In genomic region chr17:38572665-38573365, GRCh38 we compare ENCODE assay signal across 9 cellular contexts. TPM values are rescaled to one million over a fixed set of nuclear protein-coding genes. Genes with fewer than 3 reads are reported as not detected.
A peak's percentile ranks its signal among the peaks of the same experiment; 100 is the strongest.
DNase-seq lines count a peak whose midpoint lies in the region; ATAC-seq and TF ChIP-seq lines count a peak whose summit lies in the region.
"Had no signal": no experiment of that assay in that cellular context is flagged by ENCODE, and none has a peak within 500 bp of the region (broad histone marks: within the 10 kb centered on the region; RNA-seq: fewer than 3 reads in every experiment).

No MANE protein-coding gene starts in this region.

- H3K4me1 ChIP-seq in heart right ventricle = peaks cover 0 to 16% (median 5%) of the 10 kb centered on the region in 9 donors

- H3K4me1 Mint-ChIP-seq in activated naive CD4-positive, alpha-beta T cell treated with anti-CD3 and anti-CD28 coated beads for 36 hours (ENCODE audit: low read depth) = peaks cover 7% of the 10 kb centered on the region
- peaks cover 6% of the 10 kb centered on the region for H3K4me1 Mint-ChIP-seq in activated naive CD4-positive, alpha-beta T cell treated with anti-CD3 and anti-CD28 coated beads, Interleukin-2, amount 10 ng/mL, durations not matched to agents 7 days and 5 days

- H3K27ac ChIP-seq in heart right ventricle = no peak overlapping the region

- peak in 2 of 8 donors; percentile 16 to 29 for ATAC-seq in heart right ventricle

- peak; percentile 22 for DNase-seq in activated naive CD4-positive, alpha-beta T cell treated with anti-CD3 and anti-CD28 coated beads for 36 hours
- no peak for DNase-seq in activated naive CD4-positive, alpha-beta T cell treated with anti-CD3 and anti-CD28 coated beads, Interleukin-2, amount 10 ng/mL, durations not matched to agents 7 days and 5 days
- DNase-seq in NCI-H748 treated with DMSO at 0.1 percent for 48 hours (lab: John Stamatoyannopoulos, UW) (peak; percentile 38), heart right ventricle (no peak), putamen (ENCODE audit: low spot score) (peak; percentile 73), glomerular visceral epithelial cell (ENCODE audit: extremely low spot score) (no peak), CD1c-positive myeloid dendritic cell (ENCODE audit: extremely low spot score) (no peak)
- no peak for DNase-seq in stimulated activated CD4-positive, alpha-beta T cell treated with anti-CD3 and anti-CD28 coated beads, Interleukin-1b, Interleukin-23, amount 100 ng/mL, for 48 hours

- 2 to 3% methylated on average over 41 to 61 of the region's 61 CpGs for WGBS in heart right ventricle, 2 donors

- peaks cover 81% of the 10 kb centered on the region for H3K27me3 Mint-ChIP-seq in activated naive CD4-positive, alpha-beta T cell treated with anti-CD3 and anti-CD28 coated beads for 36 hours (ENCODE audit: low read depth)
- peaks cover 99% of the 10 kb centered on the region for H3K27me3 Mint-ChIP-seq in activated naive CD4-positive, alpha-beta T cell treated with anti-CD3 and anti-CD28 coated beads, Interleukin-2, amount 10 ng/mL, durations not matched to agents 7 days and 5 days

- H3K27ac Mint-ChIP-seq in activated naive CD4-positive, alpha-beta T cell treated with anti-CD3 and anti-CD28 coated beads for 36 hours = no peak overlapping the region
- no peak overlapping the region for H3K27ac Mint-ChIP-seq in activated naive CD4-positive, alpha-beta T cell treated with anti-CD3 and anti-CD28 coated beads, Interleukin-2, amount 10 ng/mL, durations not matched to agents 7 days and 5 days
- H3K27ac Mint-ChIP-seq: T-helper 1 cell treated with Interleukin-12 subunit alpha and Interleukin-12 subunit beta and Interleukin-4 antibody, amounts not matched to agents 30 μg/mL and 1 μg/mL, for 36 hours had no signal

- H3K36me3 Mint-ChIP-seq in activated naive CD4-positive, alpha-beta T cell treated with anti-CD3 and anti-CD28 coated beads for 36 hours (ENCODE audit: low read depth) = no peaks in the 10 kb centered on the region
- H3K36me3 Mint-ChIP-seq in activated naive CD4-positive, alpha-beta T cell treated with anti-CD3 and anti-CD28 coated beads, Interleukin-2, amount 10 ng/mL, durations not matched to agents 7 days and 5 days = no peaks in the 10 kb centered on the region

- intact Hi-C loops in activated naive CD4-positive, alpha-beta T cell treated with anti-CD3 and anti-CD28 coated beads for 36 hours (cut with micrococcal nuclease) = no loop called here
- intact Hi-C loops in heart right ventricle (cut with DNase I) = no loop called here

- no peak for TF ChIP-seq CTCF in heart right ventricle (IDR thresholded peaks at IDR 0.05)

- no peaks in the 10 kb centered on the region for H3K36me3 ChIP-seq in heart right ventricle

- H3K4me3 ChIP-seq in heart right ventricle = peak overlapping the region in 8 of 10 donors; percentile 13 to 34 (median 24)

- no peaks in the 10 kb centered on the region for H3K9me3 ChIP-seq in heart right ventricle

- H3K9me3 Mint-ChIP-seq in activated naive CD4-positive, alpha-beta T cell treated with anti-CD3 and anti-CD28 coated beads for 36 hours = no peaks in the 10 kb centered on the region
- no peaks in the 10 kb centered on the region for H3K9me3 Mint-ChIP-seq in activated naive CD4-positive, alpha-beta T cell treated with anti-CD3 and anti-CD28 coated beads, Interleukin-2, amount 10 ng/mL, durations not matched to agents 7 days and 5 days
- H3K9me3 Mint-ChIP-seq: T-helper 1 cell treated with Interleukin-12 subunit alpha and Interleukin-12 subunit beta and Interleukin-4 antibody, amounts not matched to agents 30 μg/mL and 1 μg/mL, for 36 hours had no signal

- CTCF ChIA-PET in activated naive CD4-positive, alpha-beta T cell treated with anti-CD3 and anti-CD28 coated beads for 36 hours (lab: Charles Lee) = no interaction called here
- CTCF ChIA-PET in activated naive CD4-positive, alpha-beta T cell treated with anti-CD3 and anti-CD28 coated beads, Interleukin-2, amount 10 ng/mL, durations not matched to agents 7 days and 5 days (lab: Charles Lee) = no interaction called here

- H3K4me3 Mint-ChIP-seq in activated naive CD4-positive, alpha-beta T cell treated with anti-CD3 and anti-CD28 coated beads for 36 hours = no peak overlapping the region
- H3K4me3 Mint-ChIP-seq in activated naive CD4-positive, alpha-beta T cell treated with anti-CD3 and anti-CD28 coated beads, Interleukin-2, amount 10 ng/mL, durations not matched to agents 7 days and 5 days = no peak overlapping the region
- H3K4me3 Mint-ChIP-seq: T-helper 1 cell treated with Interleukin-12 subunit alpha and Interleukin-12 subunit beta and Interleukin-4 antibody, amounts not matched to agents 30 μg/mL and 1 μg/mL, for 36 hours had no signal

- H3K27me3 ChIP-seq in heart right ventricle = peaks cover 33 to 99% (median 96%) of the 10 kb centered on the region in 7 donors

RNA-seq across cellular contexts. Expression of gene SRCIN1, which starts 32.9 kb away (rescaled TPM):
- under 1 TPM; 0.67 to 0.94 TPM for total RNA-seq in activated naive CD4-positive, alpha-beta T cell treated with anti-CD3 and anti-CD28 coated beads for 36 hours
- total RNA-seq in heart right ventricle = 1 to 10 TPM in 8 of 10 donors, under 1 TPM in 2; 0.27 to 3.2 (median 1.3) TPM
- polyA plus RNA-seq in heart right ventricle = 1 to 10 TPM in 1 of 2 donors, under 1 TPM in 1; 0.29 to 1.2 TPM

Comparison
In these comparisons a context has a peak if more than half of its experiments do, and no peak if none do; other contexts are left out.
1. DNase-seq: peak in activated naive CD4-positive, alpha-beta T cell treated with anti-CD3 and anti-CD28 coated beads for 36 hours (single experiment), NCI-H748 treated with DMSO at 0.1 percent for 48 hours (single experiment) and putamen (single experiment); none in activated naive CD4-positive, alpha-beta T cell treated with anti-CD3 and anti-CD28 coated beads, Interleukin-2, amount 10 ng/mL, durations not matched to agents 7 days and 5 days (single experiment), heart right ventricle (0 of 2), glomerular visceral epithelial cell (single experiment), CD1c-positive myeloid dendritic cell (single experiment) and stimulated activated CD4-positive, alpha-beta T cell treated with anti-CD3 and anti-CD28 coated beads, Interleukin-1b, Interleukin-23, amount 100 ng/mL, for 48 hours (single experiment).